Comparison of ENCODE assay signal across 27 cellular contexts in genomic region chr3:36730965-36731364, GRCh38. TPM values are rescaled to one million over a fixed set of nuclear protein-coding genes. Genes with fewer than 3 reads are reported as not detected.
"Had no signal": no experiment of that assay in that cellular context is flagged by ENCODE, and none has a peak within 500 bp of the region (broad histone marks: within the 10 kb centered on the region; RNA-seq: fewer than 3 reads in every experiment).

No MANE protein-coding gene starts in this region.

- H3K4me1 ChIP-seq: breast epithelium, gastroesophageal sphincter, left lung had no signal

- H3K36me3 ChIP-seq: breast epithelium, gastroesophageal sphincter, left lung, neutrophil, upper lobe of left lung, WERI-Rb-1 had no signal

- H3K27me3 ChIP-seq: breast epithelium, left lung, neutrophil, upper lobe of left lung had no signal

- H3K9me3 ChIP-seq: breast epithelium, gastroesophageal sphincter, left lung, neutrophil, upper lobe of left lung had no signal

- ATAC-seq: gastroesophageal sphincter; left lung; sciatic nerve; stimulated activated effector memory CD8-positive, alpha-beta T cell treated with anti-CD3 and anti-CD28 coated beads, Interleukin-12 subunit alpha, Interleukin-12 subunit beta, amount 100 ng/mL, for 72 hours had no signal

- H3K27ac ChIP-seq: breast epithelium, gastroesophageal sphincter, left lung, neutrophil, skin epidermis, upper lobe of left lung, WERI-Rb-1 had no signal

- DNase-seq: activated CD4-positive, alpha-beta memory T cell treated with anti-CD3 and anti-CD28 coated beads, Interleukin-2, amount 10 ng/mL, durations not matched to agents 7 days and 5 days; activated CD4-positive, alpha-beta T cell treated with anti-CD3 and anti-CD28 coated beads, Interleukin-2, amount 10 ng/mL, durations not matched to agents 24 days and 14 days; activated CD4-positive, CD25-positive, alpha-beta regulatory T cell treated with anti-CD3 and anti-CD28 coated beads, Interleukin-2, amount 50 U/mL, for 72 hours; activated CD8-positive, alpha-beta memory T cell treated with anti-CD3 and anti-CD28 coated beads, Interleukin-2, amount 50 U/mL, for 48 hours; activated T-cell treated with anti-CD3 and anti-CD28 coated beads, Interleukin-2, amount 50 U/mL, for 24 hours; central memory CD4-positive, alpha-beta T cell; hypothalamus; left lung; mesendoderm; nephron progenitor cell; stimulated activated CD4-positive, alpha-beta T cell treated with anti-CD3 and anti-CD28 coated beads, Interleukin-4, amount 100 ng/mL, for 24 hours; substantia nigra; T-helper 1 cell; upper lobe of left lung; WERI-Rb-1 had no signal

- H3K4me3 ChIP-seq: breast epithelium, gastroesophageal sphincter, left lung, lung, skin epidermis, upper lobe of left lung had no signal

RNA-seq across cellular contexts. Expression of gene DCLK3, which starts 33.4 kb away (rescaled TPM):
- total RNA-seq: activated CD4-positive, alpha-beta memory T cell treated with anti-CD3 and anti-CD28 coated beads, Interleukin-2, amount 10 ng/mL, durations not matched to agents 7 days and 5 days; activated CD4-positive, alpha-beta T cell treated with anti-CD3 and anti-CD28 coated beads, Interleukin-2, amount 10 ng/mL, durations not matched to agents 24 days and 14 days; endothelial cell of umbilical vein; fibroblast of lung; fibroblast of villous mesenchyme; osteocyte; renal cortical epithelial cell had no signal
